1 cellular context compared by ENCODE assay signal in the genomic region with DNA sequence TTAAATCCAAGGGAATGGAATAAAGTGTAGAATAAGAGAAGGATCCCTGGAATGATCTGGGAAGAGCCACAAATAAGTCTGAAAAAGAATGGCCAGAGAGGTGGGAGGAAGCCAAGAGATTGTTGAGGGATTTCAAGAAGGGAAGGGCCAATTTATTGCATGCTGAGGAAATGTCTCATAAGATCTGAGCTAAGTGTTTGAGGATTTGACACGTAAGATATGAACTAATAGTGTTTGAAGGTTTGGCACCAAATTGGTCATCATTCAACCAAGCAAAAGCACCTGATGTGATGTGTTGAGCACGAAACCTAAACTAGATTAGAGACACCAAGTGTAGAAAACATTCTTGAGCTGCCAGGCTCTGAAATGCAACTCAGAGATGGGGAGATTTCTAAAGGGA.
TF ChIP-seq lines count a peak whose summit lies in the region.

No MANE protein-coding gene starts in this region.

TF ChIP-seq in GM12878, 131 proteins besides CTCF, POLR2A, EP300 and RAD21 (continued from another document and continues in another):
- TF ChIP-seq, protein P1, sequence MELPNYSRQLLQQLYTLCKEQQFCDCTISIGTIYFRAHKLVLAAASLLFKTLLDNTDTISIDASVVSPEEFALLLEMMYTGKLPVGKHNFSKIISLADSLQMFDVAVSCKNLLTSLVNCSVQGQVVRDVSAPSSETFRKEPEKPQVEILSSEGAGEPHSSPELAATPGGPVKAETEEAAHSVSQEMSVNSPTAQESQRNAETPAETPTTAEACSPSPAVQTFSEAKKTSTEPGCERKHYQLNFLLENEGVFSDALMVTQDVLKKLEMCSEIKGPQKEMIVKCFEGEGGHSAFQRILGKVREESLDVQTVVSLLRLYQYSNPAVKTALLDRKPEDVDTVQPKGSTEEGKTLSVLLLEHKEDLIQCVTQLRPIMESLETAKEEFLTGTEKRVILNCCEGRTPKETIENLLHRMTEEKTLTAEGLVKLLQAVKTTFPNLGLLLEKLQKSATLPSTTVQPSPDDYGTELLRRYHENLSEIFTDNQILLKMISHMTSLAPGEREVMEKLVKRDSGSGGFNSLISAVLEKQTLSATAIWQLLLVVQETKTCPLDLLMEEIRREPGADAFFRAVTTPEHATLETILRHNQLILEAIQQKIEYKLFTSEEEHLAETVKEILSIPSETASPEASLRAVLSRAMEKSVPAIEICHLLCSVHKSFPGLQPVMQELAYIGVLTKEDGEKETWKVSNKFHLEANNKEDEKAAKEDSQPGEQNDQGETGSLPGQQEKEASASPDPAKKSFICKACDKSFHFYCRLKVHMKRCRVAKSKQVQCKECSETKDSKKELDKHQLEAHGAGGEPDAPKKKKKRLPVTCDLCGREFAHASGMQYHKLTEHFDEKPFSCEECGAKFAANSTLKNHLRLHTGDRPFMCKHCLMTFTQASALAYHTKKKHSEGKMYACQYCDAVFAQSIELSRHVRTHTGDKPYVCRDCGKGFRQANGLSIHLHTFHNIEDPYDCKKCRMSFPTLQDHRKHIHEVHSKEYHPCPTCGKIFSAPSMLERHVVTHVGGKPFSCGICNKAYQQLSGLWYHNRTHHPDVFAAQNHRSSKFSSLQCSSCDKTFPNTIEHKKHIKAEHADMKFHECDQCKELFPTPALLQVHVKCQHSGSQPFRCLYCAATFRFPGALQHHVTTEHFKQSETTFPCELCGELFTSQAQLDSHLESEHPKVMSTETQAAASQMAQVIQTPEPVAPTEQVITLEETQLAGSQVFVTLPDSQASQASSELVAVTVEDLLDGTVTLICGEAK (IDR thresholded peaks at IDR 0.05; ENCODE audit: borderline replicate concordance) = no peak
- no peak for TF ChIP-seq KDM1A (IDR thresholded peaks at IDR 0.05; ENCODE audit: borderline replicate concordance)
- no peak for TF ChIP-seq STAT3 (IDR thresholded peaks at IDR 0.05; ENCODE audit: low read depth, low read length)
- TF ChIP-seq ZNF274 (IDR thresholded peaks at IDR 0.05; ENCODE audit: insufficient read depth, insufficient read length) = no peak
- no peak for TF ChIP-seq SMARCA5 (IDR thresholded peaks at IDR 0.05)
- TF ChIP-seq NRF1 (conservative IDR thresholded peaks at IDR 0.05; ENCODE audit: low read depth, low read length) = no peak
- no peak for TF ChIP-seq HDAC2 (IDR thresholded peaks at IDR 0.05)
- TF ChIP-seq NR2C1 (IDR thresholded peaks at IDR 0.05) = no peak
- TF ChIP-seq GABPA (IDR thresholded peaks at IDR 0.05; ENCODE audit: low read depth) = peak; percentile 51; the same call in 1 of the 2 replicates
- TF ChIP-seq, protein P2, sequence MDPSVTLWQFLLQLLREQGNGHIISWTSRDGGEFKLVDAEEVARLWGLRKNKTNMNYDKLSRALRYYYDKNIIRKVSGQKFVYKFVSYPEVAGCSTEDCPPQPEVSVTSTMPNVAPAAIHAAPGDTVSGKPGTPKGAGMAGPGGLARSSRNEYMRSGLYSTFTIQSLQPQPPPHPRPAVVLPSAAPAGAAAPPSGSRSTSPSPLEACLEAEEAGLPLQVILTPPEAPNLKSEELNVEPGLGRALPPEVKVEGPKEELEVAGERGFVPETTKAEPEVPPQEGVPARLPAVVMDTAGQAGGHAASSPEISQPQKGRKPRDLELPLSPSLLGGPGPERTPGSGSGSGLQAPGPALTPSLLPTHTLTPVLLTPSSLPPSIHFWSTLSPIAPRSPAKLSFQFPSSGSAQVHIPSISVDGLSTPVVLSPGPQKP (IDR thresholded peaks at IDR 0.05; ENCODE audit: low read depth, low read length) = no peak
- TF ChIP-seq, protein P3, sequence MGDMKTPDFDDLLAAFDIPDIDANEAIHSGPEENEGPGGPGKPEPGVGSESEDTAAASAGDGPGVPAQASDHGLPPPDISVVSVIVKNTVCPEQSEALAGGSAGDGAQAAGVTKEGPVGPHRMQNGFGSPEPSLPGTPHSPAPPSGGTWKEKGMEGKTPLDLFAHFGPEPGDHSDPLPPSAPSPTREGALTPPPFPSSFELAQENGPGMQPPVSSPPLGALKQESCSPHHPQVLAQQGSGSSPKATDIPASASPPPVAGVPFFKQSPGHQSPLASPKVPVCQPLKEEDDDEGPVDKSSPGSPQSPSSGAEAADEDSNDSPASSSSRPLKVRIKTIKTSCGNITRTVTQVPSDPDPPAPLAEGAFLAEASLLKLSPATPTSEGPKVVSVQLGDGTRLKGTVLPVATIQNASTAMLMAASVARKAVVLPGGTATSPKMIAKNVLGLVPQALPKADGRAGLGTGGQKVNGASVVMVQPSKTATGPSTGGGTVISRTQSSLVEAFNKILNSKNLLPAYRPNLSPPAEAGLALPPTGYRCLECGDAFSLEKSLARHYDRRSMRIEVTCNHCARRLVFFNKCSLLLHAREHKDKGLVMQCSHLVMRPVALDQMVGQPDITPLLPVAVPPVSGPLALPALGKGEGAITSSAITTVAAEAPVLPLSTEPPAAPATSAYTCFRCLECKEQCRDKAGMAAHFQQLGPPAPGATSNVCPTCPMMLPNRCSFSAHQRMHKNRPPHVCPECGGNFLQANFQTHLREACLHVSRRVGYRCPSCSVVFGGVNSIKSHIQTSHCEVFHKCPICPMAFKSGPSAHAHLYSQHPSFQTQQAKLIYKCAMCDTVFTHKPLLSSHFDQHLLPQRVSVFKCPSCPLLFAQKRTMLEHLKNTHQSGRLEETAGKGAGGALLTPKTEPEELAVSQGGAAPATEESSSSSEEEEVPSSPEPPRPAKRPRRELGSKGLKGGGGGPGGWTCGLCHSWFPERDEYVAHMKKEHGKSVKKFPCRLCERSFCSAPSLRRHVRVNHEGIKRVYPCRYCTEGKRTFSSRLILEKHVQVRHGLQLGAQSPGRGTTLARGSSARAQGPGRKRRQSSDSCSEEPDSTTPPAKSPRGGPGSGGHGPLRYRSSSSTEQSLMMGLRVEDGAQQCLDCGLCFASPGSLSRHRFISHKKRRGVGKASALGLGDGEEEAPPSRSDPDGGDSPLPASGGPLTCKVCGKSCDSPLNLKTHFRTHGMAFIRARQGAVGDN (IDR thresholded peaks at IDR 0.05) = no peak
- TF ChIP-seq SRF (IDR thresholded peaks at IDR 0.05; ENCODE audit: low read depth in 2 of 2, low read length in 2 of 2) = no peak
- TF ChIP-seq GATAD2B (conservative IDR thresholded peaks at IDR 0.05; ENCODE audit: low read depth) = no peak
- TF ChIP-seq ZNF207 (IDR thresholded peaks at IDR 0.05; ENCODE audit: borderline replicate concordance) = no peak
- TF ChIP-seq, protein P4, sequence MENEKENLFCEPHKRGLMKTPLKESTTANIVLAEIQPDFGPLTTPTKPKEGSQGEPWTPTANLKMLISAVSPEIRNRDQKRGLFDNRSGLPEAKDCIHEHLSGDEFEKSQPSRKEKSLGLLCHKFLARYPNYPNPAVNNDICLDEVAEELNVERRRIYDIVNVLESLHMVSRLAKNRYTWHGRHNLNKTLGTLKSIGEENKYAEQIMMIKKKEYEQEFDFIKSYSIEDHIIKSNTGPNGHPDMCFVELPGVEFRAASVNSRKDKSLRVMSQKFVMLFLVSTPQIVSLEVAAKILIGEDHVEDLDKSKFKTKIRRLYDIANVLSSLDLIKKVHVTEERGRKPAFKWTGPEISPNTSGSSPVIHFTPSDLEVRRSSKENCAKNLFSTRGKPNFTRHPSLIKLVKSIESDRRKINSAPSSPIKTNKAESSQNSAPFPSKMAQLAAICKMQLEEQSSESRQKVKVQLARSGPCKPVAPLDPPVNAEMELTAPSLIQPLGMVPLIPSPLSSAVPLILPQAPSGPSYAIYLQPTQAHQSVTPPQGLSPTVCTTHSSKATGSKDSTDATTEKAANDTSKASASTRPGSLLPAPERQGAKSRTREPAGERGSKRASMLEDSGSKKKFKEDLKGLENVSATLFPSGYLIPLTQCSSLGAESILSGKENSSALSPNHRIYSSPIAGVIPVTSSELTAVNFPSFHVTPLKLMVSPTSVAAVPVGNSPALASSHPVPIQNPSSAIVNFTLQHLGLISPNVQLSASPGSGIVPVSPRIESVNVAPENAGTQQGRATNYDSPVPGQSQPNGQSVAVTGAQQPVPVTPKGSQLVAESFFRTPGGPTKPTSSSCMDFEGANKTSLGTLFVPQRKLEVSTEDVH (IDR thresholded peaks at IDR 0.05; ENCODE audit: low read depth, partially characterized antibody) = no peak
- TF ChIP-seq RCOR1 (conservative IDR thresholded peaks at IDR 0.05; ENCODE audit: low read depth, low read length) = no peak
- no peak for TF ChIP-seq FOS (IDR thresholded peaks at IDR 0.05; ENCODE audit: borderline replicate concordance, extremely low read depth, insufficient read length)
- TF ChIP-seq, protein P5, sequence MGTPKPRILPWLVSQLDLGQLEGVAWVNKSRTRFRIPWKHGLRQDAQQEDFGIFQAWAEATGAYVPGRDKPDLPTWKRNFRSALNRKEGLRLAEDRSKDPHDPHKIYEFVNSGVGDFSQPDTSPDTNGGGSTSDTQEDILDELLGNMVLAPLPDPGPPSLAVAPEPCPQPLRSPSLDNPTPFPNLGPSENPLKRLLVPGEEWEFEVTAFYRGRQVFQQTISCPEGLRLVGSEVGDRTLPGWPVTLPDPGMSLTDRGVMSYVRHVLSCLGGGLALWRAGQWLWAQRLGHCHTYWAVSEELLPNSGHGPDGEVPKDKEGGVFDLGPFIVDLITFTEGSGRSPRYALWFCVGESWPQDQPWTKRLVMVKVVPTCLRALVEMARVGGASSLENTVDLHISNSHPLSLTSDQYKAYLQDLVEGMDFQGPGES (IDR thresholded peaks at IDR 0.05) = no peak
- no peak for TF ChIP-seq RBBP5 (conservative IDR thresholded peaks at IDR 0.05)
- TF ChIP-seq, protein P6, sequence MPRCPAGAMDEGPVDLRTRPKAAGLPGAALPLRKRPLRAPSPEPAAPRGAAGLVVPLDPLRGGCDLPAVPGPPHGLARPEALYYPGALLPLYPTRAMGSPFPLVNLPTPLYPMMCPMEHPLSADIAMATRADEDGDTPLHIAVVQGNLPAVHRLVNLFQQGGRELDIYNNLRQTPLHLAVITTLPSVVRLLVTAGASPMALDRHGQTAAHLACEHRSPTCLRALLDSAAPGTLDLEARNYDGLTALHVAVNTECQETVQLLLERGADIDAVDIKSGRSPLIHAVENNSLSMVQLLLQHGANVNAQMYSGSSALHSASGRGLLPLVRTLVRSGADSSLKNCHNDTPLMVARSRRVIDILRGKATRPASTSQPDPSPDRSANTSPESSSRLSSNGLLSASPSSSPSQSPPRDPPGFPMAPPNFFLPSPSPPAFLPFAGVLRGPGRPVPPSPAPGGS (IDR thresholded peaks at IDR 0.05; ENCODE audit: borderline replicate concordance, insufficient read depth, low read depth, low read length, poor library complexity, severe bottlenecking) = no peak
- no peak for TF ChIP-seq MEF2B (IDR thresholded peaks at IDR 0.05; ENCODE audit: partially characterized antibody, poor library complexity, severe bottlenecking)
- no peak for TF ChIP-seq CBX3 (IDR thresholded peaks at IDR 0.05; ENCODE audit: borderline replicate concordance, low read depth)
- no peak for TF ChIP-seq RFX5 (IDR thresholded peaks at IDR 0.05; ENCODE audit: low read depth, low read length)
- no peak for TF ChIP-seq SMC3 (IDR thresholded peaks at IDR 0.05; ENCODE audit: borderline replicate concordance, low read length)
- no peak for TF ChIP-seq ZNF217 (IDR thresholded peaks at IDR 0.05)
- TF ChIP-seq NR2C2 (IDR thresholded peaks at IDR 0.05; ENCODE audit: borderline replicate concordance, control insufficient read depth, insufficient read length, low read depth) = no peak
- TF ChIP-seq TCF7 (IDR thresholded peaks at IDR 0.05; ENCODE audit: borderline replicate concordance) = peak; percentile 97
- no peak for TF ChIP-seq ZNF384 (IDR thresholded peaks at IDR 0.05; ENCODE audit: borderline replicate concordance, low read depth, low read length)
- peak in 1 of 2 experiments; percentile 75; a peak in 2 of 4 replicates for TF ChIP-seq IKZF2 (IDR thresholded peaks at IDR 0.05)
- TF ChIP-seq, protein P7, sequence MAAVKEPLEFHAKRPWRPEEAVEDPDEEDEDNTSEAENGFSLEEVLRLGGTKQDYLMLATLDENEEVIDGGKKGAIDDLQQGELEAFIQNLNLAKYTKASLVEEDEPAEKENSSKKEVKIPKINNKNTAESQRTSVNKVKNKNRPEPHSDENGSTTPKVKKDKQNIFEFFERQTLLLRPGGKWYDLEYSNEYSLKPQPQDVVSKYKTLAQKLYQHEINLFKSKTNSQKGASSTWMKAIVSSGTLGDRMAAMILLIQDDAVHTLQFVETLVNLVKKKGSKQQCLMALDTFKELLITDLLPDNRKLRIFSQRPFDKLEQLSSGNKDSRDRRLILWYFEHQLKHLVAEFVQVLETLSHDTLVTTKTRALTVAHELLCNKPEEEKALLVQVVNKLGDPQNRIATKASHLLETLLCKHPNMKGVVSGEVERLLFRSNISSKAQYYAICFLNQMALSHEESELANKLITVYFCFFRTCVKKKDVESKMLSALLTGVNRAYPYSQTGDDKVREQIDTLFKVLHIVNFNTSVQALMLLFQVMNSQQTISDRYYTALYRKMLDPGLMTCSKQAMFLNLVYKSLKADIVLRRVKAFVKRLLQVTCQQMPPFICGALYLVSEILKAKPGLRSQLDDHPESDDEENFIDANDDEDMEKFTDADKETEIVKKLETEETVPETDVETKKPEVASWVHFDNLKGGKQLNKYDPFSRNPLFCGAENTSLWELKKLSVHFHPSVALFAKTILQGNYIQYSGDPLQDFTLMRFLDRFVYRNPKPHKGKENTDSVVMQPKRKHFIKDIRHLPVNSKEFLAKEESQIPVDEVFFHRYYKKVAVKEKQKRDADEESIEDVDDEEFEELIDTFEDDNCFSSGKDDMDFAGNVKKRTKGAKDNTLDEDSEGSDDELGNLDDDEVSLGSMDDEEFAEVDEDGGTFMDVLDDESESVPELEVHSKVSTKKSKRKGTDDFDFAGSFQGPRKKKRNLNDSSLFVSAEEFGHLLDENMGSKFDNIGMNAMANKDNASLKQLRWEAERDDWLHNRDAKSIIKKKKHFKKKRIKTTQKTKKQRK (IDR thresholded peaks at IDR 0.05; ENCODE audit: low read depth, low read length) = no peak
- no peak for TF ChIP-seq EZH2 (IDR thresholded peaks at IDR 0.05; ENCODE audit: borderline replicate concordance, control insufficient read depth, low read depth, low read length)
- TF ChIP-seq TCF3 (IDR thresholded peaks at IDR 0.05; ENCODE audit: borderline replicate concordance, insufficient read depth, low read depth, low read length) = no peak
- TF ChIP-seq, protein P8, sequence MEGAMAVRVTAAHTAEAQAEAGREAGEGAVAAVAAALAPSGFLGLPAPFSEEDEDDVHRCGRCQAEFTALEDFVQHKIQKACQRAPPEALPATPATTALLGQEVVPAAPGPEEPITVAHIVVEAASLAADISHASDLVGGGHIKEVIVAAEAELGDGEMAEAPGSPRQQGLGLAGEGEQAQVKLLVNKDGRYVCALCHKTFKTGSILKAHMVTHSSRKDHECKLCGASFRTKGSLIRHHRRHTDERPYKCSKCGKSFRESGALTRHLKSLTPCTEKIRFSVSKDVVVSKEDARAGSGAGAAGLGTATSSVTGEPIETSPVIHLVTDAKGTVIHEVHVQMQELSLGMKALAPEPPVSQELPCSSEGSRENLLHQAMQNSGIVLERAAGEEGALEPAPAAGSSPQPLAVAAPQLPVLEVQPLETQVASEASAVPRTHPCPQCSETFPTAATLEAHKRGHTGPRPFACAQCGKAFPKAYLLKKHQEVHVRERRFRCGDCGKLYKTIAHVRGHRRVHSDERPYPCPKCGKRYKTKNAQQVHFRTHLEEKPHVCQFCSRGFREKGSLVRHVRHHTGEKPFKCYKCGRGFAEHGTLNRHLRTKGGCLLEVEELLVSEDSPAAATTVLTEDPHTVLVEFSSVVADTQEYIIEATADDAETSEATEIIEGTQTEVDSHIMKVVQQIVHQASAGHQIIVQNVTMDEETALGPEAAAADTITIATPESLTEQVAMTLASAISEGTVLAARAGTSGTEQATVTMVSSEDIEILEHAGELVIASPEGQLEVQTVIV (IDR thresholded peaks at IDR 0.05; ENCODE audit: borderline replicate concordance, partially characterized antibody) = no peak
- peak; percentile 84; the same call in 1 of the 2 replicates for TF ChIP-seq IRF4 (IDR thresholded peaks at IDR 0.05; ENCODE audit: low read depth, low read length)
- no peak for TF ChIP-seq SMAD5 (IDR thresholded peaks at IDR 0.05; ENCODE audit: low read depth)
- TF ChIP-seq STAT1 (conservative IDR thresholded peaks at IDR 0.05) = no peak
- no peak for TF ChIP-seq SIX5 (IDR thresholded peaks at IDR 0.05; ENCODE audit: low read depth, low read length, severe bottlenecking)
- TF ChIP-seq ZSCAN29 (IDR thresholded peaks at IDR 0.05) = no peak
